8 cellular contexts compared by ENCODE assay signal in genomic region chr2:10303634-10304378, GRCh38. TPM values are rescaled to one million over a fixed set of nuclear protein-coding genes. Genes with fewer than 3 reads are reported as not detected.
DNase-seq lines count a peak whose midpoint lies in the region; ATAC-seq and TF ChIP-seq lines count a peak whose summit lies in the region.

No MANE protein-coding gene starts in this region.

- intact Hi-C loops in MCF 10A (cut with micrococcal nuclease): loop anchor here (1.0 to 5.0 kb wide), 6 partner anchors 88 to 227 kb away; no protein-coding TSS in a partner anchor

- DNase-seq in GM12865 (ENCODE audit: low read depth) (peak; percentile 35), T-helper 1 cell (peak in 3 of 5 donors; percentile 34 to 44 (median 35)), MCF 10A (ENCODE audit: unreplicated experiment) (peak; percentile 46), cerebellar nuclear complex (lab: John Stamatoyannopoulos, UW) (no peak)

- BruUV-seq in MCF 10A (replicated peaks; lab: Mats Ljungman, UMichigan): no TSS peak

- peaks cover 28% of the 10 kb centered on the region for H3K4me1 Mint-ChIP-seq in MCF 10A (ENCODE audit: insufficient read depth, unreplicated experiment)

- H3K4me1 ChIP-seq in iPS-18a (ENCODE audit: control insufficient read depth, low read depth, low read length) (peaks cover 11% of the 10 kb centered on the region), skeletal muscle satellite cell (ENCODE audit: control insufficient read depth, insufficient read depth, low read length) (peaks cover 14% of the 10 kb centered on the region)

- H3K36me3 ChIP-seq in iPS-18a (ENCODE audit: control insufficient read depth, low read depth, low read length) (no peaks in the 10 kb centered on the region), skeletal muscle satellite cell (ENCODE audit: insufficient read depth, low read length) (peaks cover 3% of the 10 kb centered on the region)

- H3K27ac ChIP-seq in iPS-18a (ENCODE audit: low read length): no peak overlapping the region

- peaks cover 45% of the 10 kb centered on the region for H3K27me3 ChIP-seq in iPS-18a (ENCODE audit: control insufficient read depth, insufficient read depth, low read length)
- no peaks in the 10 kb centered on the region for H3K27me3 ChIP-seq in skeletal muscle satellite cell (ENCODE audit: control insufficient read depth, insufficient read depth, low read length)

- POLR2A ChIA-PET in MCF 10A (lab: Yijun Ruan, JAX): interaction anchor here (0.8 to 4.1 kb wide), 10 partner anchors 10 to 179 kb away, joined by 3 to 44 read pairs (median 5); no protein-coding TSS in a partner anchor

- ATAC-seq in HG03354 (IDR thresholded peaks at IDR 0.05; ENCODE audit: poor library complexity, severe bottlenecking, unreplicated experiment) (peak; percentile 34), HG02981 (IDR thresholded peaks at IDR 0.05; ENCODE audit: unreplicated experiment) (no peak)

- TF ChIP-seq CTCF in GM12865 (IDR thresholded peaks at IDR 0.05; ENCODE audit: insufficient read depth, low read depth, low read length, missing control alignments): peak; percentile 2
- TF ChIP-seq CTCF in MCF 10A (IDR thresholded peaks at IDR 0.05; ENCODE audit: unreplicated experiment): no peak

- peak overlapping the region; percentile 90 for H3K27ac Mint-ChIP-seq in MCF 10A (ENCODE audit: low read depth, unreplicated experiment)

- peaks cover 5% of the 10 kb centered on the region for H3K36me3 Mint-ChIP-seq in MCF 10A (ENCODE audit: insufficient read depth, unreplicated experiment)

- peak overlapping the region; percentile 81 for H3K4me3 ChIP-seq in GM12865 (ENCODE audit: low read depth, low read length)
- peak overlapping the region; percentile 65 for H3K4me3 ChIP-seq in iPS-18a (ENCODE audit: low read length)
- H3K4me3 ChIP-seq in skeletal muscle satellite cell (ENCODE audit: low read length): peak overlapping the region; percentile 96

- H3K4me3 Mint-ChIP-seq in MCF 10A (ENCODE audit: unreplicated experiment): peak overlapping the region; percentile 98

- H3K9ac ChIP-seq in iPS-18a (ENCODE audit: low read length) (no peak overlapping the region), skeletal muscle satellite cell (ENCODE audit: low read depth, low read length) (peak overlapping the region; percentile 84)

- H3K27me3 Mint-ChIP-seq in MCF 10A (ENCODE audit: insufficient read depth, unreplicated experiment): no peaks in the 10 kb centered on the region

- CTCF ChIA-PET in MCF 10A (lab: Yijun Ruan, JAX): interaction anchor here (0.6 to 7.2 kb wide), 15 partner anchors 9 to 1493 kb away, joined by 3 to 77 read pairs (median 3); no protein-coding TSS in a partner anchor

- no peaks in the 10 kb centered on the region for H3K9me3 Mint-ChIP-seq in MCF 10A (ENCODE audit: unreplicated experiment)

- H3K9me3 ChIP-seq in iPS-18a (ENCODE audit: control insufficient read depth, low read depth, low read length) (no peaks in the 10 kb centered on the region), skeletal muscle satellite cell (replicated peaks; ENCODE audit: low read length) (no peaks in the 10 kb centered on the region)

- H3K4me2 ChIP-seq in skeletal muscle satellite cell (ENCODE audit: low read length): peak overlapping the region; percentile 92

RNA-seq across cellular contexts. Expression of gene HPCAL1, which starts 1.1 kb away (rescaled TPM):
- total RNA-seq in MCF 10A (2022): 136 and 144 TPM in 2 replicates
- total RNA-seq in skeletal muscle satellite cell (2012; rRNA removed): 24.2 and 28.4 TPM in 2 replicates

Comparison
In these comparisons a context has a peak if more than half of its experiments do, and no peak if none do; other contexts are left out.
1. DNase-seq: peak in GM12865 (single experiment), T-helper 1 cell (3 of 5) and MCF 10A (single experiment); none in cerebellar nuclear complex (0 of 2).
2. Peak in every context shown above with its lines, with median percentiles within 50 percentile points of each other: H3K4me3 ChIP-seq.